In the genomic region with DNA sequence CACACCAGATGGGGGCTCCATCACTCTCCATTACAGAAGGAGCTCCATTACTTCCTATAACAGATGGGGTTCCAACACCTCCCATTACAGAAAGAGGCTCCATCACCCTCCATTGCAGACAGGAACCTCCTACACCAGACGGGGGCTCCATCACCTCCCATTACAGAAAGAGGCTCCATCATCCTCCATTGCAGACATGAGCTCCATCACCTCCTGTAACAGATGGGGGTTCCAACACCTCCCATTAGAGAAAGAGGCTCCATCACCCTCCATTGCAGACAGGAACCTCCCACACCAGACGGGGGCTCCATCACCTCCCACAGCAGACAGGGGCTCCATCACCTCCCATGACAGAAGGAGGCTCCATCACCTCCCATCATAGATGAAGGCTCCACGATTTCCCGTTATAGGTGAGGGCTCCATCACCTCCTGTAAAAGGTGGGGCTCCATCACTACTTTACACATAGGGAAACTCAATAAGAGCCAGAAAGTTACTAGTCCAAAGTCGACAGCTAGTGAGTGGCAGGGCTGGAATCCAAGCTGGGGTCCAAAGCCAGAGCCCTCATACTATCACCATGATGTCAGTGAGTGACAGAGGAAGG, we compare ENCODE assay signal across 6 cellular contexts.
"Had no signal": no experiment of that assay in that cellular context is flagged by ENCODE, and none has a peak within 500 bp of the region (broad histone marks: within the 10 kb centered on the region; RNA-seq: fewer than 3 reads in every experiment).

No MANE protein-coding gene starts in this region.

- H3K4me3 ChIP-seq: K562 had no signal

- H3K27ac Mint-ChIP-seq: IgD-negative memory B cell had no signal

- ATAC-seq: HepG2, K562 had no signal

- DNase-seq: IMR-90, KBM-7 had no signal

- H3K36me3 Mint-ChIP-seq: IgD-negative memory B cell had no signal

- H3K27ac ChIP-seq: HL-60 had no signal

- H3K4me3 Mint-ChIP-seq: IgD-negative memory B cell had no signal
